Comparison of ENCODE assay signal across 19 cellular contexts in genomic region chr5:133741818-133742355, GRCh38.
"Had no signal": no experiment of that assay in that cellular context is flagged by ENCODE, and none has a peak within 500 bp of the region (broad histone marks: within the 10 kb centered on the region; RNA-seq: fewer than 3 reads in every experiment).

No MANE protein-coding gene starts in this region.

- H2AFZ ChIP-seq: parathyroid adenoma had no signal

- H3K36me3 Mint-ChIP-seq: activated CD4-positive, alpha-beta memory T cell treated with anti-CD3 and anti-CD28 coated beads for 36 hours; natural killer cell had no signal

- ATAC-seq: activated CD4-positive, alpha-beta T cell treated with anti-CD3 and anti-CD28 coated beads for 36 hours; body of pancreas; left cardiac atrium; natural killer cell; sciatic nerve had no signal

- H3K4me1 ChIP-seq: body of pancreas had no signal

- H3K4me1 Mint-ChIP-seq: activated CD4-positive, alpha-beta T cell treated with anti-CD3 and anti-CD28 coated beads for 36 hours; natural killer cell had no signal

- H3K9me3 Mint-ChIP-seq: activated CD4-positive, alpha-beta memory T cell treated with anti-CD3 and anti-CD28 coated beads for 36 hours; activated T-helper 2 cell treated with anti-CD3 and anti-CD28 coated beads, Interferon-gamma antibody, Interleukin-2, Interleukin-4, amounts not matched to agents 10 μg/mL and 5 μg/mL and 100 μg/mL, durations not matched to agents 14 hours and 24 hours and 36 hours; natural killer cell had no signal

- DNase-seq: activated CD4-positive, alpha-beta memory T cell treated with anti-CD3 and anti-CD28 coated beads for 36 hours; activated CD4-positive, alpha-beta T cell treated with anti-CD3 and anti-CD28 coated beads for 36 hours; activated naive CD4-positive, alpha-beta T cell treated with Interleukin-2 at 50 U/mL for 16 hours; activated T-cell treated with anti-CD3 and anti-CD28 coated beads, Interleukin-2, amount 50 U/mL, for 24 hours; body of pancreas; central memory CD4-positive, alpha-beta T cell; dorsolateral prefrontal cortex; foreskin fibroblast; hippocampal formation; left cardiac atrium; mesendoderm; natural killer cell; stimulated activated CD4-positive, alpha-beta T cell treated with anti-CD3 and anti-CD28 coated beads, Interleukin-4, amount 100 ng/mL, for 1 hour; WERI-Rb-1 had no signal

- H3K27me3 ChIP-seq: body of pancreas, dorsolateral prefrontal cortex, neutrophil had no signal

- H3K27ac Mint-ChIP-seq: activated CD4-positive, alpha-beta memory T cell treated with anti-CD3 and anti-CD28 coated beads for 36 hours; activated CD4-positive, alpha-beta T cell treated with anti-CD3 and anti-CD28 coated beads for 36 hours; activated T-cell treated with anti-CD3 and anti-CD28 coated beads, Interleukin-2, amount 50 U/mL, for 24 hours; activated T-helper 2 cell treated with anti-CD3 and anti-CD28 coated beads, Interferon-gamma antibody, Interleukin-2, Interleukin-4, amounts not matched to agents 10 μg/mL and 5 μg/mL and 100 μg/mL, durations not matched to agents 14 hours and 24 hours and 36 hours; natural killer cell had no signal

- H3K27ac ChIP-seq: body of pancreas, neutrophil, parathyroid adenoma, WERI-Rb-1 had no signal

- H3K9me3 ChIP-seq: body of pancreas, neutrophil had no signal

- H3K4me3 ChIP-seq: body of pancreas, smooth muscle cell had no signal

- H3K27me3 Mint-ChIP-seq: activated CD4-positive, alpha-beta T cell treated with anti-CD3 and anti-CD28 coated beads for 36 hours had no signal

- H3K4me2 ChIP-seq: smooth muscle cell had no signal

- H3K4me3 Mint-ChIP-seq: activated CD4-positive, alpha-beta memory T cell treated with anti-CD3 and anti-CD28 coated beads for 36 hours; activated CD4-positive, alpha-beta T cell treated with anti-CD3 and anti-CD28 coated beads for 36 hours; activated T-cell treated with anti-CD3 and anti-CD28 coated beads, Interleukin-2, amount 50 U/mL, for 24 hours; natural killer cell had no signal

- H3K79me2 ChIP-seq: parathyroid adenoma had no signal

- H3K36me3 ChIP-seq: neutrophil, WERI-Rb-1 had no signal
